In genomic region chr12:26748741-26749431, GRCh38 we compare ENCODE assay signal across 8 cellular contexts.
DNase-seq lines count a peak whose midpoint lies in the region; ATAC-seq and TF ChIP-seq lines count a peak whose summit lies in the region.

No MANE protein-coding gene starts in this region.

- H3K4me3 ChIP-seq in left lung (no peak overlapping the region), tibial nerve (no peak overlapping the region)

- TF ChIP-seq POLR2A in tibial nerve (IDR thresholded peaks at IDR 0.05): no peak

- ATAC-seq in GM18498 (IDR thresholded peaks at IDR 0.05; ENCODE audit: unreplicated experiment): peak; percentile 44
- ATAC-seq in HG02588 (IDR thresholded peaks at IDR 0.05; ENCODE audit: unreplicated experiment): peak; percentile 42
- ATAC-seq in left lung: peak; percentile 33
- no peak for ATAC-seq in left ventricle myocardium superior

- no peaks in the 10 kb centered on the region for H3K36me3 ChIP-seq in left lung
- H3K36me3 ChIP-seq in tibial nerve: no peaks in the 10 kb centered on the region

- H3K4me1 ChIP-seq in left lung (peaks cover 13 to 26% of the 10 kb centered on the region in 2 donors), tibial nerve (peaks cover 0 to 4% (median 0%) of the 10 kb centered on the region in 4 donors)

- DNase-seq in RWPE1 (ENCODE audit: low spot score) (peak; percentile 42), left lung (no peak), left ventricle myocardium superior (no peak), SHP77 treated with DMSO at 0.1 percent for 48 hours (lab: John Stamatoyannopoulos, UW) (no peak), NCI-H1417 treated with DMSO at 0.1 percent for 48 hours (lab: John Stamatoyannopoulos, UW) (no peak), tibial nerve (ENCODE audit: low spot score in 2 of 2) (no peak)

- CTCF ChIA-PET in RWPE1 (lab: Yijun Ruan, JAX): interaction anchor here (1.1 kb wide), 1 partner anchor 45 kb away, joined by 3 read pairs; no protein-coding TSS in a partner anchor

- TF ChIP-seq CTCF in RWPE1 (conservative IDR thresholded peaks at IDR 0.05; ENCODE audit: low read depth) (no peak), left lung (IDR thresholded peaks at IDR 0.05) (no peak), tibial nerve (IDR thresholded peaks at IDR 0.05) (no peak)

- no peaks in the 10 kb centered on the region for H3K27me3 ChIP-seq in left lung
- no peaks in the 10 kb centered on the region for H3K27me3 ChIP-seq in tibial nerve

- H3K9me3 ChIP-seq in left lung (no peaks in the 10 kb centered on the region), tibial nerve (no peaks in the 10 kb centered on the region)

- WGBS in tibial nerve, 2 donors: 78 to 82% methylated on average over 4 of the region's 4 CpGs

- POLR2A ChIA-PET in RWPE1 (lab: Yijun Ruan, JAX; ENCODE audit: low non-redundant PET): interaction anchor here (0.6 kb wide), 1 partner anchor 84 kb away, joined by 3 read pairs; the partner anchor contains the start of gene ITPR2

- no peak for TF ChIP-seq EP300 in tibial nerve (IDR thresholded peaks at IDR 0.05)

- H3K27ac ChIP-seq in RWPE1 (no peak overlapping the region), left lung (no peak overlapping the region), tibial nerve (no peak overlapping the region)

- intact Hi-C loops in left lung (cut with DNase I): no loop called here
- intact Hi-C loops in left ventricle myocardium superior (cut with micrococcal nuclease): no loop called here
